8 cellular contexts compared by ENCODE assay signal in the genomic region with DNA sequence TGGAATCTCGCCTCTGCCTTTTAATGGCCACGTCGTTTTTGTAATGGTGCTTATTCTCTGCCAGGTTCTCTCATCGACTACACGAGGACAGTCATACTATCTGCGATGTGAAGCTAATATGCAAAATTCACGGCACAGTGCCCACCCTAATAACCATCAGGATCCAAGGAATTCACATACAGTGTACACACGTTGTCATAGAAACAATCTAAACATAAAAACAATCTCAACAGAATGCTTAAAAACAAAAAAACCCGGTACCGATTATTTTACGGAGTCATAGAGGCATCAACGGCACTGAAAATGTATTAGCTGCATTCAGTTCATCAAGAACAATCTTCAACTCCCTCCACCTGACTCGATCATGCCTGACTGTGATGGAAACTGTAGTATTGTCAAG. TPM values are rescaled to one million over a fixed set of nuclear protein-coding genes. Genes with fewer than 3 reads are reported as not detected.
DNase-seq lines count a peak whose midpoint lies in the region; ATAC-seq and TF ChIP-seq lines count a peak whose summit lies in the region.

No MANE protein-coding gene starts in this region.

- DNase-seq in activated T-cell treated with anti-CD3 and anti-CD28 coated beads, Interleukin-2, amount 50 U/mL, for 4 hours: no peak
- DNase-seq in activated T-cell treated with anti-CD3 and anti-CD28 coated beads for 4 hours (no peak), adipocyte (ENCODE audit: low read depth) (peak; percentile 57), stomach (no peak)

- peak overlapping the region; percentile 94 for H3K4me3 ChIP-seq in adipocyte (ENCODE audit: low read length)
- H3K4me3 ChIP-seq in iPS-18c (ENCODE audit: insufficient read depth, low read depth, low read length): peak overlapping the region; percentile 80
- peak overlapping the region; percentile 56 to 79 (median 62) for H3K4me3 ChIP-seq in stomach

- 5 to 9% (median 7%) methylated on average over 13 of the region's 13 CpGs for WGBS in stomach, 5 donors

- peaks cover 36% of the 10 kb centered on the region for H3K4me1 Mint-ChIP-seq in activated T-cell treated with anti-CD3 and anti-CD28 coated beads, Interleukin-2, amount 50 U/mL, for 4 hours (ENCODE audit: low read depth)

- peaks cover 26% of the 10 kb centered on the region for H3K4me1 ChIP-seq in adipocyte (ENCODE audit: control insufficient read depth, insufficient read depth, low read length)
- H3K4me1 ChIP-seq in stomach: peaks cover 6 to 28% (median 16%) of the 10 kb centered on the region in 4 donors

- peak overlapping the region; percentile 85 to 95 (median 90) for H3K27ac ChIP-seq in stomach

- peak in 1 of 2 donors; percentile 0 for ATAC-seq in activated T-cell treated with anti-CD3 and anti-CD28 coated beads, Interleukin-2, amount 50 U/mL, for 4 hours
- peak; percentile 2 for ATAC-seq in HG03432 (IDR thresholded peaks at IDR 0.05; ENCODE audit: unreplicated experiment)
- ATAC-seq in GM19463 (IDR thresholded peaks at IDR 0.05; ENCODE audit: unreplicated experiment): no peak
- no peak for ATAC-seq in GM21367 (IDR thresholded peaks at IDR 0.05; ENCODE audit: unreplicated experiment)

- H3K27me3 ChIP-seq in adipocyte (replicated peaks; ENCODE audit: control insufficient read depth, insufficient read depth, low read length): no peaks in the 10 kb centered on the region
- H3K27me3 ChIP-seq in stomach: no peaks in the 10 kb centered on the region

- TF ChIP-seq CTCF in stomach (IDR thresholded peaks at IDR 0.05): no peak

- H3K9me3 ChIP-seq in adipocyte (ENCODE audit: control insufficient read depth, low read length) (no peaks in the 10 kb centered on the region), iPS-18c (ENCODE audit: control insufficient read depth, insufficient read depth, low read length) (no peaks in the 10 kb centered on the region), stomach (peaks cover 0 to 6% (median 0%) of the 10 kb centered on the region in 4 donors)

- TF ChIP-seq POLR2A in stomach (IDR thresholded peaks at IDR 0.05): no peak

- no peak for TF ChIP-seq EP300 in stomach (IDR thresholded peaks at IDR 0.05)

- H3K27me3 Mint-ChIP-seq in activated T-cell treated with anti-CD3 and anti-CD28 coated beads, Interleukin-2, amount 50 U/mL, for 4 hours (ENCODE audit: low read depth): peaks cover 10% of the 10 kb centered on the region

- H3K9me3 Mint-ChIP-seq in activated T-cell treated with anti-CD3 and anti-CD28 coated beads, Interleukin-2, amount 50 U/mL, for 4 hours: peaks cover 4% of the 10 kb centered on the region

- H3K36me3 ChIP-seq in adipocyte (ENCODE audit: control insufficient read depth, insufficient read depth, low read length, severe bottlenecking) (peaks cover 6% of the 10 kb centered on the region), stomach (peaks cover 11 to 16% (median 14%) of the 10 kb centered on the region in 4 donors)

- H3K4me3 Mint-ChIP-seq in activated T-cell treated with anti-CD3 and anti-CD28 coated beads, Interleukin-2, amount 50 U/mL, for 4 hours: peak overlapping the region; percentile 98

- peaks cover 12% of the 10 kb centered on the region for H3K36me3 Mint-ChIP-seq in activated T-cell treated with anti-CD3 and anti-CD28 coated beads, Interleukin-2, amount 50 U/mL, for 4 hours (ENCODE audit: insufficient read depth)

- intact Hi-C loops in stomach (cut with DNase I; ENCODE audit: low total_unique reads): loop anchor here (5.0 kb wide), 1 partner anchor 202 kb away; no protein-coding TSS in a partner anchor

- peak overlapping the region; percentile 88 for H3K9ac ChIP-seq in adipocyte (ENCODE audit: low read length)

RNA-seq across cellular contexts. Expression of a gene that starts 0.7 kb away (rescaled TPM):
- total RNA-seq in activated T-cell treated with anti-CD3 and anti-CD28 coated beads, Interleukin-2, amount 50 U/mL, for 4 hours: 10 to 100 TPM; 69.7 to 84.4 (median 74.1) TPM
- total RNA-seq in stomach: 10 to 100 TPM in 1 of 5 donors, 1 to 10 TPM in 2, under 1 TPM in 1, not detected in 1; 0.89 to 51.3 (median 8.5) TPM
- 10 to 100 TPM; 83.6 to 99.9 (median 85.9) TPM for polyA plus RNA-seq in stomach

RNA-seq across cellular contexts. Expression of a gene that starts 59.8 kb away (rescaled TPM):
- total RNA-seq in activated T-cell treated with anti-CD3 and anti-CD28 coated beads, Interleukin-2, amount 50 U/mL, for 4 hours: under 1 TPM; 0.23 to 0.90 (median 0.37) TPM
- 1 to 10 TPM in 2 of 5 donors, under 1 TPM in 1, not detected in 2; under 0.01 to 1.7 (median 1.2) TPM for total RNA-seq in stomach
- polyA plus RNA-seq in stomach: under 1 TPM in 2 of 3 donors, not detected in 1; 0.06 to 0.15 TPM
